13 cellular contexts compared by ENCODE assay signal in the genomic region with DNA sequence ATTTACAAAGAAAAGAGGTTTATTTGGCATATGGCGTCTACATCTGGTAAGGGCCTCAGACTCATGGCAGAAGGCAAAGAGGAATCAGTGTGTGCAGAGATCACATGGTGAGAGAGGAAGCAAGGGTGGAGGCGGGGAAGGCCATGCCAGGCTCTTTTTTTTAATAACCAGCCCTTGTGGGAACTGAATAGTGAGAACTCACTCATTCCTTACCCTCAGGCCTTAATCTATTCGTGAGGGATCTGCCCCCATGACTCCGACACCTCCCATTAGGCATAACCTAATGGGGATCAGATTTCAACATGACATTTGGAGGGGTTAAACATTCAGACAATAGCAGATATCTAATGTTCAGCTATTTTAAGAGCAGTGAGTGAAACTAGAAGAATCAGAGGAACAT. TPM values are rescaled to one million over a fixed set of nuclear protein-coding genes. Genes with fewer than 3 reads are reported as not detected.
DNase-seq lines count a peak whose midpoint lies in the region; ATAC-seq and TF ChIP-seq lines count a peak whose summit lies in the region.
"Had no signal": no experiment of that assay in that cellular context is flagged by ENCODE, and none has a peak within 500 bp of the region (broad histone marks: within the 10 kb centered on the region; RNA-seq: fewer than 3 reads in every experiment).

No MANE protein-coding gene starts in this region.

- peaks cover 73% of the 10 kb centered on the region for H3K36me3 Mint-ChIP-seq in central memory CD8-positive, alpha-beta T cell (ENCODE audit: insufficient read depth)

- H4K91ac ChIP-seq in mesenchymal stem cell (ENCODE audit: low read length), result no peak overlapping the region

- TF ChIP-seq CTCF in colonic mucosa (IDR thresholded peaks at IDR 0.05), result no peak

- no peak overlapping the region for H3K4me3 Mint-ChIP-seq in central memory CD8-positive, alpha-beta T cell
- H3K4me3 Mint-ChIP-seq: B cell; dendritic cell treated with granulocyte-macrophage colony-stimulating factor and Interleukin-4, amounts not matched to agents 40 ng/mL and 50 ng/mL, for 4 days had no signal

- ATAC-seq in central memory CD8-positive, alpha-beta T cell (replicated peaks; ENCODE audit: extremely low read depth, poor library complexity, severe bottlenecking), result no peak

- no peak overlapping the region for H3K9ac ChIP-seq in mesenchymal stem cell (ENCODE audit: low read length)
- H3K9ac ChIP-seq in colonic mucosa (ENCODE audit: low read depth in 2 of 2, low read length in 2 of 2), result no peak overlapping the region

- H2AFZ ChIP-seq in mesenchymal stem cell (ENCODE audit: low read depth, low read length), result no peak overlapping the region

- no peak for TF ChIP-seq EP300 in Ishikawa (IDR thresholded peaks at IDR 0.05; ENCODE audit: borderline replicate concordance)

- no peak overlapping the region for H2BK120ac ChIP-seq in mesenchymal stem cell (ENCODE audit: low read depth, low read length)

- H3K79me1 ChIP-seq in mesenchymal stem cell (replicated peaks; ENCODE audit: low read length, poor library complexity, severe bottlenecking), result peaks cover 13% of the 10 kb centered on the region

- H3K18ac ChIP-seq in mesenchymal stem cell (ENCODE audit: low read depth in 1 of 2, low read length in 2 of 2), result no peak overlapping the region

- no peak for TF ChIP-seq RAD21 in Ishikawa (IDR thresholded peaks at IDR 0.05; ENCODE audit: low read depth)

- H2BK12ac ChIP-seq in mesenchymal stem cell (ENCODE audit: low read length in 2 of 2), result no peak overlapping the region

- intact Hi-C loops in colonic mucosa (cut with DNase I), result no loop called here

- 100% methylated on average over 2 of the region's 4 CpGs for WGBS in mesenchymal stem cell

- no peak overlapping the region for H3K4me3 ChIP-seq in mesenchymal stem cell (ENCODE audit: insufficient read depth in 1 of 2, low read depth in 1 of 2, low read length in 2 of 2)
- H3K4me3 ChIP-seq in colonic mucosa, result no peak overlapping the region

- no peak overlapping the region for H3K4ac ChIP-seq in mesenchymal stem cell (ENCODE audit: low read depth in 1 of 2, low read length in 2 of 2)

- H2BK15ac ChIP-seq in mesenchymal stem cell (ENCODE audit: low read depth, poor library complexity, severe bottlenecking), result no peak overlapping the region

- no peak overlapping the region for H3K4me2 ChIP-seq in mesenchymal stem cell (ENCODE audit: low read length, poor library complexity, severe bottlenecking)

- DNase-seq in Ammon's horn (ENCODE audit: low spot score), result peak; percentile 37
- no peak for DNase-seq in central memory CD8-positive, alpha-beta T cell (ENCODE audit: low spot score in 2 of 2)
- no peak for DNase-seq in mesenchymal stem cell
- DNase-seq in colonic mucosa, result no peak
- DNase-seq in DMS53 (lab: John Stamatoyannopoulos, UW), result no peak
- no peak for DNase-seq in DMS114 treated with DMSO at 0.1 percent for 48 hours (lab: John Stamatoyannopoulos, UW; ENCODE audit: unreplicated experiment)
- DNase-seq in UCSD-AML1 (lab: John Stamatoyannopoulos, UW; ENCODE audit: unreplicated experiment), result no peak
- DNase-seq: activated T-cell treated with anti-CD3 and anti-CD28 coated beads, Interleukin-2, amount 50 U/mL, for 48 hours; NCI-H345; small intestine had no signal

- H3K4me1 ChIP-seq in mesenchymal stem cell (ENCODE audit: control insufficient read depth, insufficient read depth, low read depth, low read length), result no peaks in the 10 kb centered on the region
- no peaks in the 10 kb centered on the region for H3K4me1 ChIP-seq in colonic mucosa

- no peak overlapping the region for H2AK5ac ChIP-seq in mesenchymal stem cell (ENCODE audit: low read length, severe bottlenecking)

- H3K27me3 ChIP-seq in mesenchymal stem cell (ENCODE audit: control insufficient read depth in 1 of 2, insufficient read depth in 1 of 2, low read length in 2 of 2), result no peaks in the 10 kb centered on the region
- H3K27me3 ChIP-seq in colonic mucosa, result no peaks in the 10 kb centered on the region

- peaks cover 55% of the 10 kb centered on the region for H3K4me1 Mint-ChIP-seq in central memory CD8-positive, alpha-beta T cell
- H3K4me1 Mint-ChIP-seq: B cell had no signal

- H3K14ac ChIP-seq in mesenchymal stem cell (ENCODE audit: low read length in 2 of 2), result no peak overlapping the region

- peak overlapping the region; percentile 51 for H3K27ac Mint-ChIP-seq in central memory CD8-positive, alpha-beta T cell (ENCODE audit: low read depth)
- H3K27ac Mint-ChIP-seq: dendritic cell treated with granulocyte-macrophage colony-stimulating factor and Interleukin-4, amounts not matched to agents 40 ng/mL and 50 ng/mL, for 4 days had no signal

- H3K27ac ChIP-seq in mesenchymal stem cell (ENCODE audit: low read length, poor library complexity, severe bottlenecking) (no peak overlapping the region), colonic mucosa (no peak overlapping the region)

- peaks cover 11% of the 10 kb centered on the region for H3K9me3 Mint-ChIP-seq in central memory CD8-positive, alpha-beta T cell

- H3K9me3 ChIP-seq in mesenchymal stem cell (ENCODE audit: control insufficient read depth, low read length) (peaks cover 5% of the 10 kb centered on the region), colonic mucosa (no peaks in the 10 kb centered on the region)

- no peaks in the 10 kb centered on the region for H3K27me3 Mint-ChIP-seq in central memory CD8-positive, alpha-beta T cell
- H3K27me3 Mint-ChIP-seq: B cell; dendritic cell treated with granulocyte-macrophage colony-stimulating factor and Interleukin-4, amounts not matched to agents 40 ng/mL and 50 ng/mL, for 4 days had no signal

- no peak overlapping the region for H2BK5ac ChIP-seq in mesenchymal stem cell (ENCODE audit: low read depth, low read length, poor library complexity, severe bottlenecking)

- H3K23ac ChIP-seq in mesenchymal stem cell (ENCODE audit: low read length in 2 of 2), result no peak overlapping the region

- peak overlapping the region; percentile 60 for H4K8ac ChIP-seq in mesenchymal stem cell (ENCODE audit: low read length)

- H3K36me3 ChIP-seq in mesenchymal stem cell (ENCODE audit: control insufficient read depth in 1 of 2, insufficient read depth in 2 of 2, low read depth in 1 of 2, low read length in 2 of 2) (peaks cover 16 to 89% of the 10 kb centered on the region in 2 experiments), colonic mucosa (no peaks in the 10 kb centered on the region)

TF ChIP-seq in Ishikawa, 13 proteins besides CTCF, POLR2A, EP300 and RAD21:
- TF ChIP-seq, protein P1, sequence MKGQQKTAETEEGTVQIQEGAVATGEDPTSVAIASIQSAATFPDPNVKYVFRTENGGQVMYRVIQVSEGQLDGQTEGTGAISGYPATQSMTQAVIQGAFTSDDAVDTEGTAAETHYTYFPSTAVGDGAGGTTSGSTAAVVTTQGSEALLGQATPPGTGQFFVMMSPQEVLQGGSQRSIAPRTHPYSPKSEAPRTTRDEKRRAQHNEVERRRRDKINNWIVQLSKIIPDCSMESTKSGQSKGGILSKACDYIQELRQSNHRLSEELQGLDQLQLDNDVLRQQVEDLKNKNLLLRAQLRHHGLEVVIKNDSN (IDR thresholded peaks at IDR 0.05), result peak; percentile 21; the same call in 1 of the 2 replicates
- TF ChIP-seq TEAD4 (IDR thresholded peaks at IDR 0.05), result no peak
TF ChIP-seq in Ishikawa: peak in this region for 1.

RNA-seq across cellular contexts. Expression of a gene that starts 55.7 kb away (rescaled TPM):
- 22.4 TPM for polyA plus RNA-seq in mesenchymal stem cell (2013, experiment 1 of 2)
- 20.4 TPM for polyA plus RNA-seq in mesenchymal stem cell (2013, experiment 2 of 2)
- total RNA-seq in colonic mucosa, result 10 to 100 TPM; 28.3 to 30.1 TPM

RNA-seq across cellular contexts. Expression of a gene that starts 56.1 kb away (rescaled TPM):
- 9.6 TPM for polyA plus RNA-seq in mesenchymal stem cell (2013, experiment 1 of 2)
- polyA plus RNA-seq in mesenchymal stem cell (2013, experiment 2 of 2), result 9.3 TPM
- total RNA-seq in colonic mucosa, result 10 to 100 TPM; 10.8 to 14.0 TPM
